In the genomic region with DNA sequence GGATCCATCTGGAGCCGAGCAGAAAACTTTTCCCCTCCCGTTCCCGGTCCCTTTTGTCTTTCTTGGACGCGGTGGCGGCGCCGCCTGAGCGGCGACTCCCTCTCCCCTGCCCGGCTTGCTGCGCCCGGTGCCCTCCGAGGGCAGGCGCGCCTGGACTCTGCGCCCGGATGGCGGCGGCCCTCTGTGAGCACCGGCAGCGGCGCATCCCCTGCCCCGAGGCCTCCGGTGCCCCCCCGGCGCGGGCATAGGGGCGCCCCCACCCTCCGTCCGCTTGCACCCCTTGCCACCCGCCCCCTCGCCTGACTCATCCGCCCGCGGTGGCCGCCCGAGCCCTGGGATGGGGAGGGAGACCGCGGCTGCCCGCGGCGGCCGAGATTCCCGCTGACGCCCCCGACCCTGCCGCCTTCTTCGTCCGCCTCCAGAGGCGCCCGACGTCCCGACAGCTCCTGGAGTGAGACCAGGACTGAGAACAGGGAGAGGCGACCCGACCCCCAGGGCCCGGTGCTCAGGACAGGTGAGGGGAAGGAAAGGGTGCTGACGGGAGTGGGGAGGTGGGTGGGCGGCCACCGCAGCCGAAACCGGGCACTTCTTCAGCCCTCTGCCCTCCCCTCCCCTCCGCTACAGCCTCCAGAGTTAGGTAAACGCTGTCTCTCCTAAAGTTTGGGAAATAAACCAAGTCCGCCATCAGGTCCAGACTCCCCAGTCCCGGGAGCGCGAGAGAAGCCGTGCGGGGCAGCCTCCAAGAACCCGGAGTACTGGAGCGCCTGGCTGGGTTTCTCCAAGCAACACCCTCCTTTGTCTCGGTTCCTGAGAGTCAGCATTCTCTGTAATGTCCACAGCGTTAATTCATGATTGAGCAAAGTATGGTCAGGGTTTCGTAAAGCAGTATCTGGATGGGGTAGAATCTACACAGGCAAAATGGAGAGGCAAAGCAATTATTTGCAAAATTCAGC, we compare ENCODE assay signal across 8 cellular contexts. TPM values are rescaled to one million over a fixed set of nuclear protein-coding genes. Genes with fewer than 3 reads are reported as not detected.
DNase-seq lines count a peak whose midpoint lies in the region; ATAC-seq, FAIRE-seq and TF ChIP-seq lines count a peak whose summit lies in the region.

Gene TMEM200A, plus strand, starts transcription at position 7 of the 953 bp plus-strand sequence. CDS start 74,406 bp downstream, outside the sequence.

- H3K27ac Mint-ChIP-seq in CD8-positive, alpha-beta T cell, result no peak within 1 kb of the TSS
- peak within 1 kb of the TSS; percentile 26 for H3K27ac Mint-ChIP-seq in T-helper 1 cell treated with Interleukin-12 subunit alpha and Interleukin-12 subunit beta and Interleukin-4 antibody, amounts not matched to agents 30 μg/mL and 1 μg/mL, for 36 hours

- H3K27ac ChIP-seq in CD8-positive, alpha-beta T cell (ENCODE audit: low read depth, low read length), result no peak within 1 kb of the TSS
- peak within 1 kb of the TSS; percentile 76 for H3K27ac ChIP-seq in mammary epithelial cell (ENCODE audit: insufficient read depth, low read depth, low read length)
- peak within 1 kb of the TSS; percentile 65 to 83 for H3K27ac ChIP-seq in small intestine (ENCODE audit: low read depth in 1 of 2, low read length in 1 of 2)

- intact Hi-C loops in CD8-positive, alpha-beta T cell (cut with DNase I, micrococcal nuclease), result no loop called here
- intact Hi-C loops in mammary epithelial cell (cut with micrococcal nuclease), result loop anchor here (2.0 to 5.0 kb wide), 6 partner anchors 17 to 311 kb away; no protein-coding TSS in a partner anchor

- H3K36me3 ChIP-seq in CD8-positive, alpha-beta T cell (ENCODE audit: insufficient read depth, low read length), result no peaks in the 10 kb centered on the region
- H3K36me3 ChIP-seq in HAP-1 (replicated peaks), result no peaks in the 10 kb centered on the region
- no peaks in the 10 kb centered on the region for H3K36me3 ChIP-seq in mammary epithelial cell (ENCODE audit: insufficient read depth, low read length)
- H3K36me3 ChIP-seq in small intestine (ENCODE audit: control insufficient read depth in 2 of 2, insufficient read depth in 2 of 2, low read length in 2 of 2), result no peaks in the 10 kb centered on the region

- peaks cover 18% of the 10 kb centered on the region for H3K4me1 Mint-ChIP-seq in CD8-positive, alpha-beta T cell (ENCODE audit: low read depth)
- H3K4me1 Mint-ChIP-seq in T-helper 1 cell treated with Interleukin-12 subunit alpha and Interleukin-12 subunit beta and Interleukin-4 antibody, amounts not matched to agents 30 μg/mL and 1 μg/mL, for 36 hours (ENCODE audit: low read depth), result peaks cover 18% of the 10 kb centered on the region

- peaks cover 46% of the 10 kb centered on the region for H3K79me2 ChIP-seq in mammary epithelial cell (ENCODE audit: insufficient read depth, low read length)

- peak within 1 kb of the TSS; percentile 90 for H3K9ac ChIP-seq in mammary epithelial cell (ENCODE audit: insufficient read depth, low read length)

- POLR2A ChIA-PET in CD8-positive, alpha-beta T cell (lab: Charles Lee), result no interaction called here

- FAIRE-seq in small intestine (lab: Jason Lieb, UNC), result no peak

- CTCF ChIA-PET in CD8-positive, alpha-beta T cell (lab: Charles Lee), result interaction anchor here (1.0 to 1.7 kb wide), 2 partner anchors 209 to 333 kb away, joined by 3 to 13 read pairs; no protein-coding TSS in a partner anchor
- CTCF ChIA-PET in mammary epithelial cell (lab: Charles Lee; ENCODE audit: low non-redundant PET), result interaction anchor here (1.6 kb wide), 1 partner anchor 332 kb away, joined by 9 read pairs; no protein-coding TSS in a partner anchor

- no peak for TF ChIP-seq CTCF in CD8-positive, alpha-beta T cell (IDR thresholded peaks at IDR 0.05)
- peak in 1 of 2 donors; percentile 45 for TF ChIP-seq CTCF in mammary epithelial cell (conservative IDR thresholded peaks at IDR 0.05 in 1 of 2, IDR thresholded peaks at IDR 0.05 in 1 of 2; ENCODE audit: extremely low read depth in 1 of 2, insufficient read depth in 1 of 2, low read depth in 1 of 2, low read length in 2 of 2)

- no peaks in the 10 kb centered on the region for H3K9me3 ChIP-seq in CD8-positive, alpha-beta T cell (ENCODE audit: low read length)
- H3K9me3 ChIP-seq in HAP-1, result no peaks in the 10 kb centered on the region
- no peaks in the 10 kb centered on the region for H3K9me3 ChIP-seq in mammary epithelial cell (replicated peaks; ENCODE audit: insufficient read depth, low read length)
- no peaks in the 10 kb centered on the region for H3K9me3 ChIP-seq in small intestine (ENCODE audit: control insufficient read depth, low read depth)

- peaks cover 3% of the 10 kb centered on the region for H3K9me3 Mint-ChIP-seq in CD8-positive, alpha-beta T cell
- H3K9me3 Mint-ChIP-seq in T-helper 1 cell treated with Interleukin-12 subunit alpha and Interleukin-12 subunit beta and Interleukin-4 antibody, amounts not matched to agents 30 μg/mL and 1 μg/mL, for 36 hours, result peaks cover 6% of the 10 kb centered on the region

- TSS peak; percentile 42 for BruUV-seq in mammary epithelial cell (replicated peaks; lab: Mats Ljungman, UMichigan)

- H3K4me2 ChIP-seq in mammary epithelial cell (ENCODE audit: insufficient read depth, low read depth, low read length), result peak within 1 kb of the TSS; percentile 97

- dilution Hi-C loops in mammary epithelial cell (cut with HindIII; ENCODE audit: low sequenced_read_pairs), result no loop called here

- ATAC-seq in CD8-positive, alpha-beta T cell, result peak; percentile 43
- no peak for ATAC-seq in GM18867 (IDR thresholded peaks at IDR 0.05; ENCODE audit: unreplicated experiment)

- WGBS in mammary epithelial cell (ENCODE audit: low coverage, missing lambda C conversion rate), result 4% methylated on average over 12 of the region's 75 CpGs
- 1 to 2% (median 1%) methylated on average over 39 to 75 of the region's 75 CpGs for WGBS in small intestine, 3 donors

- peak within 1 kb of the TSS; percentile 95 for H2AFZ ChIP-seq in mammary epithelial cell (ENCODE audit: low read depth, low read length)

- in situ Hi-C loops in HAP-1 (cut with MboI; ENCODE audit: low sequenced_read_pairs) (no loop called here), mammary epithelial cell (cut with MboI; ENCODE audit: low sequenced_read_pairs in 2 of 2) (loop anchor here in 1 of 2 donors (10.0 kb wide), 1 partner anchor 329 kb away; no protein-coding TSS in a partner anchor)

- no peaks in the 10 kb centered on the region for H4K20me1 ChIP-seq in mammary epithelial cell (ENCODE audit: insufficient read depth, low read length)

- H3K4me3 Mint-ChIP-seq in CD8-positive, alpha-beta T cell, result peak within 1 kb of the TSS; percentile 77
- peak within 1 kb of the TSS; percentile 80 for H3K4me3 Mint-ChIP-seq in T-helper 1 cell treated with Interleukin-12 subunit alpha and Interleukin-12 subunit beta and Interleukin-4 antibody, amounts not matched to agents 30 μg/mL and 1 μg/mL, for 36 hours

- peak in 2 of 7 experiments; percentile 29 to 32 for DNase-seq in CD8-positive, alpha-beta T cell
- DNase-seq in HAP-1 (ENCODE audit: low spot score in 2 of 2) (peak in 1 of 2 experiments; percentile 67), mammary epithelial cell (peak; percentile 58), iris pigment epithelial cell (ENCODE audit: low read depth) (peak; percentile 61), small intestine (no peak), HT-29 (ENCODE audit: low spot score) (no peak)

- peaks cover 15% of the 10 kb centered on the region for H3K27me3 Mint-ChIP-seq in CD8-positive, alpha-beta T cell (ENCODE audit: low read depth)
- H3K27me3 Mint-ChIP-seq in T-helper 1 cell treated with Interleukin-12 subunit alpha and Interleukin-12 subunit beta and Interleukin-4 antibody, amounts not matched to agents 30 μg/mL and 1 μg/mL, for 36 hours (ENCODE audit: low read depth), result peaks cover 71% of the 10 kb centered on the region

- no peaks in the 10 kb centered on the region for H3K4me1 ChIP-seq in CD8-positive, alpha-beta T cell (ENCODE audit: insufficient read depth, low read length)
- H3K4me1 ChIP-seq in HAP-1 (0 out of 2 replicates have a peak, but pooled peaks cover 2% of the 10 kb centered on the region), mammary epithelial cell (ENCODE audit: insufficient read depth, low read length) (peaks cover 5% of the 10 kb centered on the region), small intestine (ENCODE audit: control insufficient read depth in 2 of 2, insufficient read depth in 1 of 2, low read depth in 1 of 2, low read length in 1 of 2) (peaks cover 4% of the 10 kb centered on the region in 2 donors)

- H3K36me3 Mint-ChIP-seq in CD8-positive, alpha-beta T cell, result no peaks in the 10 kb centered on the region
- H3K36me3 Mint-ChIP-seq in T-helper 1 cell treated with Interleukin-12 subunit alpha and Interleukin-12 subunit beta and Interleukin-4 antibody, amounts not matched to agents 30 μg/mL and 1 μg/mL, for 36 hours (ENCODE audit: low read depth), result no peaks in the 10 kb centered on the region

- H3K4me3 ChIP-seq in CD8-positive, alpha-beta T cell (ENCODE audit: low read depth, low read length), result peak within 1 kb of the TSS; percentile 74
- H3K4me3 ChIP-seq in HAP-1, result peak within 1 kb of the TSS; percentile 52
- peak within 1 kb of the TSS; percentile 86 to 93 (median 93) for H3K4me3 ChIP-seq in mammary epithelial cell (replicated peaks in 1 of 3; ENCODE audit: insufficient read depth in 1 of 3, low read depth in 2 of 3, low read length in 3 of 3)
- peak within 1 kb of the TSS; percentile 63 to 78 for H3K4me3 ChIP-seq in small intestine (ENCODE audit: low read depth in 1 of 2, low read length in 2 of 2)

- peaks cover 6% of the 10 kb centered on the region for H3K27me3 ChIP-seq in CD8-positive, alpha-beta T cell (ENCODE audit: insufficient read depth, low read length)
- H3K27me3 ChIP-seq in HAP-1 (ENCODE audit: low read depth), result peaks cover 13% of the 10 kb centered on the region
- no peaks in the 10 kb centered on the region for H3K27me3 ChIP-seq in mammary epithelial cell (ENCODE audit: insufficient read depth, low read length)
- H3K27me3 ChIP-seq in small intestine (ENCODE audit: control insufficient read depth in 2 of 2, insufficient read depth in 2 of 2, low read length in 2 of 2), result no peaks in the 10 kb centered on the region

RNA-seq across cellular contexts. Expression of gene TMEM200A, which starts in this region (rescaled TPM):
- total RNA-seq in CD8-positive, alpha-beta T cell, result under 1 TPM; 0.22 to 0.27 TPM
- total RNA-seq in mammary epithelial cell, result 10 to 100 TPM in 1 of 2 donors, 1 to 10 TPM in 1; 3.5 to 15.2 TPM
- polyA plus RNA-seq in mammary epithelial cell, result 11.6 TPM
- 12.8 TPM for polyA minus RNA-seq in mammary epithelial cell
- polyA plus RNA-seq in small intestine, result 1 to 10 TPM in 2 of 3 donors, under 1 TPM in 1; 0.45 to 6.5 (median 3.6) TPM
- not detected in 2 replicates for total RNA-seq in HT-29 (2014; rRNA removed; shearing (Covaris generic))

Comparison
In these comparisons a context has a peak if more than half of its experiments do, and no peak if none do; other contexts are left out.
1. Peak in ATAC-seq and H3K4me3 ChIP-seq in CD8-positive, alpha-beta T cell; RNA of the gene not detected or under 1 TPM.
2. DNase-seq: peak in mammary epithelial cell (single experiment) and iris pigment epithelial cell (single experiment); none in small intestine (single experiment) and HT-29 (single experiment).
3. Peak in every context shown above with its lines, with median percentiles within 50 percentile points of each other: H3K4me3 ChIP-seq.